Comparison of ENCODE assay signal across 17 cellular contexts in genomic region chr9:73202992-73203391, GRCh38.
"Had no signal": no experiment of that assay in that cellular context is flagged by ENCODE, and none has a peak within 500 bp of the region (broad histone marks: within the 10 kb centered on the region; RNA-seq: fewer than 3 reads in every experiment).

No MANE protein-coding gene starts in this region.

- H3K4me1 Mint-ChIP-seq: activated T-helper 17 cell treated with anti-CD3 and anti-CD28 coated beads, Interleukin-2, amount 50 U/mL, for 72 hours; naive thymus-derived CD8-positive, alpha-beta T cell had no signal

- H3K9me3 Mint-ChIP-seq: activated T-helper 17 cell treated with anti-CD3 and anti-CD28 coated beads, Interleukin-2, amount 50 U/mL, for 72 hours; naive thymus-derived CD8-positive, alpha-beta T cell; stimulated activated effector memory CD8-positive, alpha-beta T cell treated with anti-CD3 and anti-CD28 coated beads, Interleukin-12 subunit alpha, Interleukin-12 subunit beta, amount 100 ng/mL, for 72 hours had no signal

- H3K9me3 ChIP-seq: left ventricle myocardium inferior, mucosa of descending colon had no signal

- H3K36me3 ChIP-seq: brain microvascular endothelial cell, left ventricle myocardium inferior, WERI-Rb-1 had no signal

- H3K36me3 Mint-ChIP-seq: naive thymus-derived CD8-positive, alpha-beta T cell had no signal

- H3K4me3 ChIP-seq: left ventricle myocardium inferior, mucosa of descending colon had no signal

- DNase-seq: activated CD4-positive, alpha-beta T cell treated with anti-CD3 and anti-CD28 coated beads, Interleukin-2, amount 50 U/mL, for 48 hours; activated naive CD4-positive, alpha-beta T cell treated with Interleukin-2 at 50 U/mL for 16 hours; anterior cingulate cortex; brain microvascular endothelial cell; cerebellar nuclear complex; effector CD8-positive, alpha-beta T cell; foreskin keratinocyte; glutamatergic neuron; hypothalamus; left ventricle myocardium inferior; mucosa of descending colon; naive thymus-derived CD8-positive, alpha-beta T cell; posterior cingulate gyrus; retina; WERI-Rb-1 had no signal

- H3K4me3 Mint-ChIP-seq: activated T-helper 17 cell treated with anti-CD3 and anti-CD28 coated beads, Interleukin-2, amount 50 U/mL, for 72 hours; naive thymus-derived CD8-positive, alpha-beta T cell; stimulated activated effector memory CD8-positive, alpha-beta T cell treated with anti-CD3 and anti-CD28 coated beads, Interleukin-12 subunit alpha, Interleukin-12 subunit beta, amount 100 ng/mL, for 72 hours had no signal

- H3K4me1 ChIP-seq: foreskin keratinocyte, left ventricle myocardium inferior had no signal

- H3K27ac Mint-ChIP-seq: activated T-helper 17 cell treated with anti-CD3 and anti-CD28 coated beads, Interleukin-2, amount 50 U/mL, for 72 hours; naive thymus-derived CD8-positive, alpha-beta T cell; stimulated activated effector memory CD8-positive, alpha-beta T cell treated with anti-CD3 and anti-CD28 coated beads, Interleukin-12 subunit alpha, Interleukin-12 subunit beta, amount 100 ng/mL, for 72 hours had no signal

- H3K27ac ChIP-seq: brain microvascular endothelial cell, foreskin keratinocyte, left ventricle myocardium inferior had no signal

- ATAC-seq: activated T-helper 17 cell treated with anti-CD3 and anti-CD28 coated beads, Interleukin-2, amount 50 U/mL, for 72 hours; foreskin keratinocyte; mucosa of descending colon; naive thymus-derived CD8-positive, alpha-beta T cell; stimulated activated effector memory CD8-positive, alpha-beta T cell treated with anti-CD3 and anti-CD28 coated beads, Interleukin-12 subunit alpha, Interleukin-12 subunit beta, amount 100 ng/mL, for 72 hours had no signal

- H3K27me3 ChIP-seq: brain microvascular endothelial cell had no signal
